8 cellular contexts compared by ENCODE assay signal in genomic region chr7:2870471-2870941, GRCh38. TPM values are rescaled to one million over a fixed set of nuclear protein-coding genes. Genes with fewer than 3 reads are reported as not detected.
DNase-seq lines count a peak whose midpoint lies in the region; ATAC-seq and TF ChIP-seq lines count a peak whose summit lies in the region.

No MANE protein-coding gene starts in this region.

- H3K4me1 ChIP-seq in BE2C (peaks cover 13% of the 10 kb centered on the region), PC-3 (ENCODE audit: insufficient read depth, low read length) (peaks cover 35% of the 10 kb centered on the region), left ventricle myocardium inferior (peaks cover 13% of the 10 kb centered on the region)

- H2AFZ ChIP-seq in PC-3 (ENCODE audit: low read length): peak overlapping the region; percentile 62

- no peaks in the 10 kb centered on the region for H3F3A ChIP-seq in PC-3 (ENCODE audit: low read length, unreplicated experiment)

- H3K27me3 ChIP-seq in BE2C: no peaks in the 10 kb centered on the region
- no peaks in the 10 kb centered on the region for H3K27me3 ChIP-seq in PC-3 (ENCODE audit: low read length)
- peaks cover 4% of the 10 kb centered on the region for H3K27me3 ChIP-seq in left ventricle myocardium inferior (ENCODE audit: low read depth)

- peak overlapping the region; percentile 49 for H3K4me2 ChIP-seq in PC-3 (ENCODE audit: low read length)

- H3K27ac ChIP-seq in PC-3 (ENCODE audit: low read length) (peak overlapping the region; percentile 53), left ventricle myocardium inferior (replicated peaks) (no peak overlapping the region)

- CTCF ChIA-PET in PC-3 (lab: Charles Lee): interaction anchor here (1.0 kb wide), 1 partner anchor 431 kb away, joined by 4 read pairs; no protein-coding TSS in a partner anchor

- H3K9me3 ChIP-seq in BE2C (no peaks in the 10 kb centered on the region), PC-3 (ENCODE audit: low read length) (no peaks in the 10 kb centered on the region), left ventricle myocardium inferior (replicated peaks) (no peaks in the 10 kb centered on the region)

- intact Hi-C loops in PC-3 (cut with micrococcal nuclease) (no loop called here), left ventricle myocardium inferior (cut with micrococcal nuclease) (no loop called here)

- TF ChIP-seq CTCF in BE2C (IDR thresholded peaks at IDR 0.05; ENCODE audit: low read depth, low read length): no peak
- no peak for TF ChIP-seq CTCF in PC-3 (conservative IDR thresholded peaks at IDR 0.05; ENCODE audit: low read depth, low read length)
- TF ChIP-seq CTCF in left ventricle myocardium inferior (IDR thresholded peaks at IDR 0.05; ENCODE audit: borderline replicate concordance): no peak

- POLR2A ChIA-PET in PC-3 (lab: Charles Lee; ENCODE audit: unreplicated experiment): no interaction called here

- H4K20me1 ChIP-seq in PC-3 (ENCODE audit: low read length): no peaks in the 10 kb centered on the region

- H3K4me3 ChIP-seq in BE2C (ENCODE audit: low read depth, low read length) (no peak overlapping the region), PC-3 (ENCODE audit: low read length) (peak overlapping the region; percentile 10; the same call in 1 of the 2 replicates), left ventricle myocardium inferior (peak overlapping the region; percentile 7)

- peak; percentile 52 for ATAC-seq in GM21723 (IDR thresholded peaks at IDR 0.05; ENCODE audit: unreplicated experiment)
- ATAC-seq in PC-3: peak; percentile 61

- no peaks in the 10 kb centered on the region for H3K9me2 ChIP-seq in PC-3 (replicated peaks; ENCODE audit: low read length)

- H3K36me3 ChIP-seq in BE2C (no peaks in the 10 kb centered on the region), PC-3 (ENCODE audit: low read depth, low read length) (no peaks in the 10 kb centered on the region), left ventricle myocardium inferior (no peaks in the 10 kb centered on the region)

- H3K9ac ChIP-seq in PC-3 (ENCODE audit: low read length): peak overlapping the region; percentile 29; the same call in 1 of the 2 replicates

- DNase-seq in BE2C: peak; percentile 52
- peak; percentile 68 for DNase-seq in PC-3
- peak; percentile 44 for DNase-seq in activated naive CD4-positive, alpha-beta T cell treated with Interleukin-2 at 50 U/mL for 16 hours
- peak; percentile 76 for DNase-seq in left ventricle myocardium inferior
- DNase-seq in stimulated activated CD4-positive, alpha-beta T cell treated with anti-CD3 and anti-CD28 coated beads, Interleukin-2, amount 100 ng/mL, for 24 hours: peak; percentile 50 to 66
- no peak for DNase-seq in DMS 273 treated with DMSO at 0.1 percent for 48 hours (lab: John Stamatoyannopoulos, UW)
- DNase-seq in epidermal melanocyte (ENCODE audit: insufficient read length, low spot score): no peak

- no peaks in the 10 kb centered on the region for H3K79me2 ChIP-seq in PC-3 (ENCODE audit: low read length)

- no TSS peak for BruUV-seq in PC-3 (replicated peaks; lab: Mats Ljungman, UMichigan)

RNA-seq across cellular contexts. Expression of gene GNA12, which starts 26.4 kb away (rescaled TPM):
- 32.2 TPM for polyA plus RNA-seq in BE2C (2012; ENCODE audit: insufficient read depth, insufficient read length, low read depth)
- 15.0 and 26.8 TPM in 2 replicates for total RNA-seq in PC-3 (2014; rRNA removed)
- total RNA-seq in left ventricle myocardium inferior: 43.0 TPM

Comparison
In these comparisons a context has a peak if more than half of its experiments do, and no peak if none do; other contexts are left out.
1. DNase-seq: peak in BE2C (single experiment), PC-3 (single experiment), activated naive CD4-positive, alpha-beta T cell treated with Interleukin-2 at 50 U/mL for 16 hours (single experiment), left ventricle myocardium inferior (single experiment) and stimulated activated CD4-positive, alpha-beta T cell treated with anti-CD3 and anti-CD28 coated beads, Interleukin-2, amount 100 ng/mL, for 24 hours (2 of 2); none in DMS 273 treated with DMSO at 0.1 percent for 48 hours (single experiment) and epidermal melanocyte (single experiment).